8 cellular contexts compared by ENCODE assay signal in genomic region chr15:40357723-40358491, GRCh38. TPM values are rescaled to one million over a fixed set of nuclear protein-coding genes. Genes with fewer than 3 reads are reported as not detected.
A peak's percentile ranks its signal among the peaks of the same experiment; 100 is the strongest.
DNase-seq lines count a peak whose midpoint lies in the region; ATAC-seq and TF ChIP-seq lines count a peak whose summit lies in the region.

Gene DISP2 (plus strand): TSS chr15:40358219. CDS start chr15:40358322, 103 bp downstream.

- DNase-seq in NCI-H2029 (lab: John Stamatoyannopoulos, UW) (peak; percentile 34), NCI-H2029 treated with DMSO at 0.1 percent for 48 hours (lab: John Stamatoyannopoulos, UW) (no peak), NCI-H2227 (lab: John Stamatoyannopoulos, UW; ENCODE audit: unreplicated experiment) (peak; percentile 88), T47D (ENCODE audit: low read depth in 1 of 2, low spot score in 1 of 2) (peak; percentile 83 to 98)

- H3K9me3 ChIP-seq in iPS-20b (ENCODE audit: insufficient read depth, low read depth, low read length) (no peaks in the 10 kb centered on the region), skeletal muscle tissue (ENCODE audit: control insufficient read depth in 3 of 3, low read length in 3 of 3) (no peaks in the 10 kb centered on the region)

- H3K36me3 ChIP-seq in iPS-20b (ENCODE audit: insufficient read depth, low read depth, low read length), result no peaks in the 10 kb centered on the region
- H3K36me3 ChIP-seq in skeletal muscle tissue (ENCODE audit: control insufficient read depth in 3 of 3, insufficient read depth in 3 of 3, low read length in 3 of 3), result no peaks in the 10 kb centered on the region

- TF ChIP-seq CTCF in WI38 (IDR thresholded peaks at IDR 0.05; ENCODE audit: low read depth, low read length), result no peak

- H3K4me1 ChIP-seq in iPS-20b (ENCODE audit: insufficient read depth, low read length) (peaks cover 13% of the 10 kb centered on the region), skeletal muscle tissue (ENCODE audit: control insufficient read depth in 3 of 3, insufficient read depth in 3 of 3, low read length in 3 of 3) (peaks cover 29 to 35% (median 32%) of the 10 kb centered on the region in 3 donors)

- no peak within 1 kb of the TSS for H3K27ac ChIP-seq in iPS-20b (ENCODE audit: low read length)
- H3K27ac ChIP-seq in skeletal muscle tissue (ENCODE audit: low read depth, low read length), result no peak within 1 kb of the TSS

- peak; percentile 70 for ATAC-seq in HG03064 (IDR thresholded peaks at IDR 0.05; ENCODE audit: low read depth, unreplicated experiment)

- H3K27me3 ChIP-seq in iPS-20b (ENCODE audit: insufficient read depth, low read length) (peaks cover 71% of the 10 kb centered on the region), skeletal muscle tissue (ENCODE audit: control insufficient read depth in 3 of 3, insufficient read depth in 3 of 3, low read length in 3 of 3) (no peaks in the 10 kb centered on the region)

- H3K4me3 ChIP-seq in WI38 (ENCODE audit: low read depth, low read length) (peak within 1 kb of the TSS; percentile 50), iPS-20b (ENCODE audit: low read length) (peak within 1 kb of the TSS; percentile 79), skeletal muscle tissue (ENCODE audit: low read length in 3 of 3) (peak within 1 kb of the TSS; percentile 63 to 76 (median 73))

- in situ Hi-C loops in T47D (cut with HindIII; ENCODE audit: low pct_unique_long_range_greater_than_20kb, low sequenced_read_pairs), result no loop called here

- H3K9ac ChIP-seq in iPS-20b (ENCODE audit: low read depth, low read length) (peak within 1 kb of the TSS; percentile 53; the same call in 1 of the 2 replicates), skeletal muscle tissue (ENCODE audit: low read depth in 1 of 3, low read length in 3 of 3) (peak within 1 kb of the TSS in 2 of 3 donors; percentile 38 to 62)

RNA-seq across cellular contexts. Expression of gene DISP2, which starts in this region (rescaled TPM):
- under 0.01 TPM for total RNA-seq in skeletal muscle tissue
